ENCODE assay signal across 1 cellular context in the genomic region with DNA sequence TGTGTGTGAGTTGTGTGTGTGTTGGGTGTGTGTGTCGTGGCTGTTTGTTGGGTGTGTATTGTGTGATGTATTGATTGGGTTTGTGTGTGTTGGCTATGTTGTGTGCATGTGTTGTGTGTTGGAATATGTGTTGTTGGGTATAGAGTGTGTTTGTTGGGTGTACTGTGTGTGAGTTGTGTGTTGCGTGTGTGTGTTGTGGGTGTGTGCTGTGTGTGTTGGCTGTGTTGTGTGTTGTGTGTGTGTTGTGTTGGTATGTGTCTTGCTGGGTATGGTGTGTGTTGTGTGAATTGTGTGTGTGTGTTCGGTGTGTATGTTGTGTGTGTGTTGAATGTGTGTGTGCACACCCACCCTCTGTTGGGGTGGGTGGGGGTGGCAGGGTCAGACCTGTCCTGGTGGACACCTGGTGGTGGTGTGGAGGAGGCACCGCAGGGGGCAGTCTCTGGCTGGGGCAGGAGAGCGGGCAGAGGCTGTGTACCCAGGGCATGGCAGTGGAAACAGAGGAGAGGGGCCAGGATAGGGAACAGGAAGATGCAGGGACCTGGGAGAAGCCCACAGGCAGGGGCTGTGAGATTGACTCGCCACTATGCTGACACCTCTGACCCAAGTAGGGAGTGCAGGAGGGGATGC.
TF ChIP-seq lines count a peak whose summit lies in the region.

No MANE protein-coding gene starts in this region.

TF ChIP-seq in HepG2, 621 proteins besides CTCF, POLR2A, EP300 and RAD21 (continued from another document and continues in another):
- TF ChIP-seq, protein P1, sequence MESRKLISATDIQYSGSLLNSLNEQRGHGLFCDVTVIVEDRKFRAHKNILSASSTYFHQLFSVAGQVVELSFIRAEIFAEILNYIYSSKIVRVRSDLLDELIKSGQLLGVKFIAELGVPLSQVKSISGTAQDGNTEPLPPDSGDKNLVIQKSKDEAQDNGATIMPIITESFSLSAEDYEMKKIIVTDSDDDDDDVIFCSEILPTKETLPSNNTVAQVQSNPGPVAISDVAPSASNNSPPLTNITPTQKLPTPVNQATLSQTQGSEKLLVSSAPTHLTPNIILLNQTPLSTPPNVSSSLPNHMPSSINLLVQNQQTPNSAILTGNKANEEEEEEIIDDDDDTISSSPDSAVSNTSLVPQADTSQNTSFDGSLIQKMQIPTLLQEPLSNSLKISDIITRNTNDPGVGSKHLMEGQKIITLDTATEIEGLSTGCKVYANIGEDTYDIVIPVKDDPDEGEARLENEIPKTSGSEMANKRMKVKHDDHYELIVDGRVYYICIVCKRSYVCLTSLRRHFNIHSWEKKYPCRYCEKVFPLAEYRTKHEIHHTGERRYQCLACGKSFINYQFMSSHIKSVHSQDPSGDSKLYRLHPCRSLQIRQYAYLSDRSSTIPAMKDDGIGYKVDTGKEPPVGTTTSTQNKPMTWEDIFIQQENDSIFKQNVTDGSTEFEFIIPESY (CRISPR knock-in tag; IDR thresholded peaks at IDR 0.05): no peak
- TF ChIP-seq, protein P2, sequence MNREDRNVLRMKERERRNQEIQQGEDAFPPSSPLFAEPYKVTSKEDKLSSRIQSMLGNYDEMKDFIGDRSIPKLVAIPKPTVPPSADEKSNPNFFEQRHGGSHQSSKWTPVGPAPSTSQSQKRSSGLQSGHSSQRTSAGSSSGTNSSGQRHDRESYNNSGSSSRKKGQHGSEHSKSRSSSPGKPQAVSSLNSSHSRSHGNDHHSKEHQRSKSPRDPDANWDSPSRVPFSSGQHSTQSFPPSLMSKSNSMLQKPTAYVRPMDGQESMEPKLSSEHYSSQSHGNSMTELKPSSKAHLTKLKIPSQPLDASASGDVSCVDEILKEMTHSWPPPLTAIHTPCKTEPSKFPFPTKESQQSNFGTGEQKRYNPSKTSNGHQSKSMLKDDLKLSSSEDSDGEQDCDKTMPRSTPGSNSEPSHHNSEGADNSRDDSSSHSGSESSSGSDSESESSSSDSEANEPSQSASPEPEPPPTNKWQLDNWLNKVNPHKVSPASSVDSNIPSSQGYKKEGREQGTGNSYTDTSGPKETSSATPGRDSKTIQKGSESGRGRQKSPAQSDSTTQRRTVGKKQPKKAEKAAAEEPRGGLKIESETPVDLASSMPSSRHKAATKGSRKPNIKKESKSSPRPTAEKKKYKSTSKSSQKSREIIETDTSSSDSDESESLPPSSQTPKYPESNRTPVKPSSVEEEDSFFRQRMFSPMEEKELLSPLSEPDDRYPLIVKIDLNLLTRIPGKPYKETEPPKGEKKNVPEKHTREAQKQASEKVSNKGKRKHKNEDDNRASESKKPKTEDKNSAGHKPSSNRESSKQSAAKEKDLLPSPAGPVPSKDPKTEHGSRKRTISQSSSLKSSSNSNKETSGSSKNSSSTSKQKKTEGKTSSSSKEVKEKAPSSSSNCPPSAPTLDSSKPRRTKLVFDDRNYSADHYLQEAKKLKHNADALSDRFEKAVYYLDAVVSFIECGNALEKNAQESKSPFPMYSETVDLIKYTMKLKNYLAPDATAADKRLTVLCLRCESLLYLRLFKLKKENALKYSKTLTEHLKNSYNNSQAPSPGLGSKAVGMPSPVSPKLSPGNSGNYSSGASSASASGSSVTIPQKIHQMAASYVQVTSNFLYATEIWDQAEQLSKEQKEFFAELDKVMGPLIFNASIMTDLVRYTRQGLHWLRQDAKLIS (CRISPR knock-in tag; IDR thresholded peaks at IDR 0.05): no peak
- peak; percentile 96 for TF ChIP-seq HNRNPL (IDR thresholded peaks at IDR 0.05; ENCODE audit: low read depth, low read length)
- no peak for TF ChIP-seq ZNF329 (CRISPR knock-in tag; IDR thresholded peaks at IDR 0.05; ENCODE audit: low read depth)
- 0 out of 2 replicates have a peak, but pooled peaks have one; percentile 22 for TF ChIP-seq TAF1 (CRISPR knock-in tag; IDR thresholded peaks at IDR 0.05)
- peak; percentile 50; the same call in 1 of the 2 replicates for TF ChIP-seq HOXA9 (CRISPR knock-in tag; IDR thresholded peaks at IDR 0.05; ENCODE audit: borderline replicate concordance)
- TF ChIP-seq, protein P3, sequence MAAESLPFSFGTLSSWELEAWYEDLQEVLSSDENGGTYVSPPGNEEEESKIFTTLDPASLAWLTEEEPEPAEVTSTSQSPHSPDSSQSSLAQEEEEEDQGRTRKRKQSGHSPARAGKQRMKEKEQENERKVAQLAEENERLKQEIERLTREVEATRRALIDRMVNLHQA (CRISPR knock-in tag; IDR thresholded peaks at IDR 0.05): no peak
- TF ChIP-seq TSC22D2 (CRISPR knock-in tag; IDR thresholded peaks at IDR 0.05; ENCODE audit: borderline replicate concordance): no peak
- TF ChIP-seq, protein P4, sequence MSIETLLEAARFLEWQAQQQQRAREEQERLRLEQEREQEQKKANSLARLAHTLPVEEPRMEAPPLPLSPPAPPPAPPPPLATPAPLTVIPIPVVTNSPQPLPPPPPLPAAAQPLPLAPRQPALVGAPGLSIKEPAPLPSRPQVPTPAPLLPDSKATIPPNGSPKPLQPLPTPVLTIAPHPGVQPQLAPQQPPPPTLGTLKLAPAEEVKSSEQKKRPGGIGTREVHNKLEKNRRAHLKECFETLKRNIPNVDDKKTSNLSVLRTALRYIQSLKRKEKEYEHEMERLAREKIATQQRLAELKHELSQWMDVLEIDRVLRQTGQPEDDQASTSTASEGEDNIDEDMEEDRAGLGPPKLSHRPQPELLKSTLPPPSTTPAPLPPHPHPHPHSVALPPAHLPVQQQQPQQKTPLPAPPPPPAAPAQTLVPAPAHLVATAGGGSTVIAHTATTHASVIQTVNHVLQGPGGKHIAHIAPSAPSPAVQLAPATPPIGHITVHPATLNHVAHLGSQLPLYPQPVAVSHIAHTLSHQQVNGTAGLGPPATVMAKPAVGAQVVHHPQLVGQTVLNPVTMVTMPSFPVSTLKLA (IDR thresholded peaks at IDR 0.05): peak; percentile 48
- 0 out of 2 replicates have a peak, but pooled peaks have one; percentile 44 for TF ChIP-seq ZFP90 (CRISPR knock-in tag; IDR thresholded peaks at IDR 0.05; ENCODE audit: borderline replicate concordance)
- TF ChIP-seq ZNF34 (CRISPR knock-in tag; IDR thresholded peaks at IDR 0.05; ENCODE audit: borderline replicate concordance): no peak
- TF ChIP-seq MZF1 (CRISPR knock-in tag; IDR thresholded peaks at IDR 0.05; ENCODE audit: borderline replicate concordance): 0 out of 2 replicates have a peak, but pooled peaks have one; percentile 28
- TF ChIP-seq MAFK (conservative IDR thresholded peaks at IDR 0.05 in 1 of 2, IDR thresholded peaks at IDR 0.05 in 1 of 2; ENCODE audit: low read length in 2 of 2): no peak
- peak; percentile 51; the same call in 1 of the 2 replicates for TF ChIP-seq NRL (CRISPR knock-in tag; IDR thresholded peaks at IDR 0.05; ENCODE audit: borderline replicate concordance)
- TF ChIP-seq AGO1 (IDR thresholded peaks at IDR 0.05; ENCODE audit: low read depth, low read length, poor library complexity, severe bottlenecking): peak; percentile 52
- TF ChIP-seq, protein P5, sequence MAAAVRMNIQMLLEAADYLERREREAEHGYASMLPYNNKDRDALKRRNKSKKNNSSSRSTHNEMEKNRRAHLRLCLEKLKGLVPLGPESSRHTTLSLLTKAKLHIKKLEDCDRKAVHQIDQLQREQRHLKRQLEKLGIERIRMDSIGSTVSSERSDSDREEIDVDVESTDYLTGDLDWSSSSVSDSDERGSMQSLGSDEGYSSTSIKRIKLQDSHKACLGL (CRISPR knock-in tag; IDR thresholded peaks at IDR 0.05): no peak
- TF ChIP-seq, protein P6, sequence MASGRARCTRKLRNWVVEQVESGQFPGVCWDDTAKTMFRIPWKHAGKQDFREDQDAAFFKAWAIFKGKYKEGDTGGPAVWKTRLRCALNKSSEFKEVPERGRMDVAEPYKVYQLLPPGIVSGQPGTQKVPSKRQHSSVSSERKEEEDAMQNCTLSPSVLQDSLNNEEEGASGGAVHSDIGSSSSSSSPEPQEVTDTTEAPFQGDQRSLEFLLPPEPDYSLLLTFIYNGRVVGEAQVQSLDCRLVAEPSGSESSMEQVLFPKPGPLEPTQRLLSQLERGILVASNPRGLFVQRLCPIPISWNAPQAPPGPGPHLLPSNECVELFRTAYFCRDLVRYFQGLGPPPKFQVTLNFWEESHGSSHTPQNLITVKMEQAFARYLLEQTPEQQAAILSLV (CRISPR knock-in tag; IDR thresholded peaks at IDR 0.05; ENCODE audit: borderline replicate concordance): 0 out of 2 replicates have a peak, but pooled peaks have one; percentile 47
- TF ChIP-seq, protein P7, sequence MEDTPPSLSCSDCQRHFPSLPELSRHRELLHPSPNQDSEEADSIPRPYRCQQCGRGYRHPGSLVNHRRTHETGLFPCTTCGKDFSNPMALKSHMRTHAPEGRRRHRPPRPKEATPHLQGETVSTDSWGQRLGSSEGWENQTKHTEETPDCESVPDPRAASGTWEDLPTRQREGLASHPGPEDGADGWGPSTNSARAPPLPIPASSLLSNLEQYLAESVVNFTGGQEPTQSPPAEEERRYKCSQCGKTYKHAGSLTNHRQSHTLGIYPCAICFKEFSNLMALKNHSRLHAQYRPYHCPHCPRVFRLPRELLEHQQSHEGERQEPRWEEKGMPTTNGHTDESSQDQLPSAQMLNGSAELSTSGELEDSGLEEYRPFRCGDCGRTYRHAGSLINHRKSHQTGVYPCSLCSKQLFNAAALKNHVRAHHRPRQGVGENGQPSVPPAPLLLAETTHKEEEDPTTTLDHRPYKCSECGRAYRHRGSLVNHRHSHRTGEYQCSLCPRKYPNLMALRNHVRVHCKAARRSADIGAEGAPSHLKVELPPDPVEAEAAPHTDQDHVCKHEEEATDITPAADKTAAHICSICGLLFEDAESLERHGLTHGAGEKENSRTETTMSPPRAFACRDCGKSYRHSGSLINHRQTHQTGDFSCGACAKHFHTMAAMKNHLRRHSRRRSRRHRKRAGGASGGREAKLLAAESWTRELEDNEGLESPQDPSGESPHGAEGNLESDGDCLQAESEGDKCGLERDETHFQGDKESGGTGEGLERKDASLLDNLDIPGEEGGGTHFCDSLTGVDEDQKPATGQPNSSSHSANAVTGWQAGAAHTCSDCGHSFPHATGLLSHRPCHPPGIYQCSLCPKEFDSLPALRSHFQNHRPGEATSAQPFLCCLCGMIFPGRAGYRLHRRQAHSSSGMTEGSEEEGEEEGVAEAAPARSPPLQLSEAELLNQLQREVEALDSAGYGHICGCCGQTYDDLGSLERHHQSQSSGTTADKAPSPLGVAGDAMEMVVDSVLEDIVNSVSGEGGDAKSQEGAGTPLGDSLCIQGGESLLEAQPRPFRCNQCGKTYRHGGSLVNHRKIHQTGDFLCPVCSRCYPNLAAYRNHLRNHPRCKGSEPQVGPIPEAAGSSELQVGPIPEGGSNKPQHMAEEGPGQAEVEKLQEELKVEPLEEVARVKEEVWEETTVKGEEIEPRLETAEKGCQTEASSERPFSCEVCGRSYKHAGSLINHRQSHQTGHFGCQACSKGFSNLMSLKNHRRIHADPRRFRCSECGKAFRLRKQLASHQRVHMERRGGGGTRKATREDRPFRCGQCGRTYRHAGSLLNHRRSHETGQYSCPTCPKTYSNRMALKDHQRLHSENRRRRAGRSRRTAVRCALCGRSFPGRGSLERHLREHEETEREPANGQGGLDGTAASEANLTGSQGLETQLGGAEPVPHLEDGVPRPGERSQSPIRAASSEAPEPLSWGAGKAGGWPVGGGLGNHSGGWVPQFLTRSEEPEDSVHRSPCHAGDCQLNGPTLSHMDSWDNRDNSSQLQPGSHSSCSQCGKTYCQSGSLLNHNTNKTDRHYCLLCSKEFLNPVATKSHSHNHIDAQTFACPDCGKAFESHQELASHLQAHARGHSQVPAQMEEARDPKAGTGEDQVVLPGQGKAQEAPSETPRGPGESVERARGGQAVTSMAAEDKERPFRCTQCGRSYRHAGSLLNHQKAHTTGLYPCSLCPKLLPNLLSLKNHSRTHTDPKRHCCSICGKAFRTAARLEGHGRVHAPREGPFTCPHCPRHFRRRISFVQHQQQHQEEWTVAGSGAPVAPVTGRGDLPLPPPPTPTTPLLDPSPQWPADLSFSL (CRISPR knock-in tag; IDR thresholded peaks at IDR 0.05): peak; percentile 100
- no peak for TF ChIP-seq ZNF431 (CRISPR knock-in tag; IDR thresholded peaks at IDR 0.05; ENCODE audit: borderline replicate concordance, low read depth)
- TF ChIP-seq KAT8 (CRISPR knock-in tag; IDR thresholded peaks at IDR 0.05): no peak
- TF ChIP-seq KDM5A (IDR thresholded peaks at IDR 0.05; ENCODE audit: borderline replicate concordance, low read length): no peak
- TF ChIP-seq RFXANK (CRISPR knock-in tag; IDR thresholded peaks at IDR 0.05): no peak
- TF ChIP-seq ZNF326 (CRISPR knock-in tag; IDR thresholded peaks at IDR 0.05; ENCODE audit: borderline replicate concordance): no peak
- TF ChIP-seq CBFB (CRISPR knock-in tag; IDR thresholded peaks at IDR 0.05): 0 out of 2 replicates have a peak, but pooled peaks have one; percentile 29
- TF ChIP-seq, protein P8, sequence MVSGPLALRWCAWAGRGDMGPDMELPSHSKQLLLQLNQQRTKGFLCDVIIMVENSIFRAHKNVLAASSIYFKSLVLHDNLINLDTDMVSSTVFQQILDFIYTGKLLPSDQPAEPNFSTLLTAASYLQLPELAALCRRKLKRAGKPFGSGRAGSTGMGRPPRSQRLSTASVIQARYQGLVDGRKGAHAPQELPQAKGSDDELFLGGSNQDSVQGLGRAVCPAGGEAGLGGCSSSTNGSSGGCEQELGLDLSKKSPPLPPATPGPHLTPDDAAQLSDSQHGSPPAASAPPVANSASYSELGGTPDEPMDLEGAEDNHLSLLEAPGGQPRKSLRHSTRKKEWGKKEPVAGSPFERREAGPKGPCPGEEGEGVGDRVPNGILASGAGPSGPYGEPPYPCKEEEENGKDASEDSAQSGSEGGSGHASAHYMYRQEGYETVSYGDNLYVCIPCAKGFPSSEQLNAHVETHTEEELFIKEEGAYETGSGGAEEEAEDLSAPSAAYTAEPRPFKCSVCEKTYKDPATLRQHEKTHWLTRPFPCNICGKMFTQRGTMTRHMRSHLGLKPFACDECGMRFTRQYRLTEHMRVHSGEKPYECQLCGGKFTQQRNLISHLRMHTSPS (CRISPR knock-in tag; IDR thresholded peaks at IDR 0.05; ENCODE audit: low read depth): peak; percentile 90
- no peak for TF ChIP-seq EZH2 (conservative IDR thresholded peaks at IDR 0.05; ENCODE audit: low read depth, low read length)
- TF ChIP-seq ZNF296 (CRISPR knock-in tag; conservative IDR thresholded peaks at IDR 0.05): no peak
- no peak for TF ChIP-seq KLF6 (CRISPR knock-in tag; IDR thresholded peaks at IDR 0.05)
- peak; percentile 73; the same call in 1 of the 2 replicates for TF ChIP-seq ATM (IDR thresholded peaks at IDR 0.05; ENCODE audit: borderline replicate concordance)
- TF ChIP-seq GLI4 (CRISPR knock-in tag; IDR thresholded peaks at IDR 0.05; ENCODE audit: borderline replicate concordance): no peak
- TF ChIP-seq ZNF720 (CRISPR knock-in tag; IDR thresholded peaks at IDR 0.05): 0 out of 2 replicates have a peak, but pooled peaks have one; percentile 82
- TF ChIP-seq IRX3 (CRISPR knock-in tag; IDR thresholded peaks at IDR 0.05; ENCODE audit: borderline replicate concordance, low read depth): no peak
- TF ChIP-seq STAT5B (CRISPR knock-in tag; IDR thresholded peaks at IDR 0.05): no peak
- TF ChIP-seq JUNB (CRISPR knock-in tag; IDR thresholded peaks at IDR 0.05; ENCODE audit: borderline replicate concordance): peak; percentile 66; the same call in 1 of the 2 replicates
- TF ChIP-seq, protein P9, sequence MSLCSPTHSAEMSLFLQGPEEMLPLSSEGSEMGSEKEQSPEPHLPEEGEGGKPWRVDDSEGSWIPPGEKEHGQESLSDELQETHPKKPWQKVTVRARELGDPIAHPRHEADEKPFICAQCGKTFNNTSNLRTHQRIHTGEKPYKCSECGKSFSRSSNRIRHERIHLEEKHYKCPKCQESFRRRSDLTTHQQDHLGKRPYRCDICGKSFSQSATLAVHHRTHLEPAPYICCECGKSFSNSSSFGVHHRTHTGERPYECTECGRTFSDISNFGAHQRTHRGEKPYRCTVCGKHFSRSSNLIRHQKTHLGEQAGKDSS (CRISPR knock-in tag; IDR thresholded peaks at IDR 0.05; ENCODE audit: borderline replicate concordance, low read depth): no peak
- 0 out of 2 replicates have a peak, but pooled peaks have one; percentile 47 for TF ChIP-seq ZNF891 (CRISPR knock-in tag; IDR thresholded peaks at IDR 0.05)
